16 cellular contexts compared by ENCODE assay signal in genomic region chr14:34824256-34824655, GRCh38. TPM values are rescaled to one million over a fixed set of nuclear protein-coding genes. Genes with fewer than 3 reads are reported as not detected.
DNase-seq lines count a peak whose midpoint lies in the region; ATAC-seq and TF ChIP-seq lines count a peak whose summit lies in the region.
"Had no signal": no experiment of that assay in that cellular context is flagged by ENCODE, and none has a peak within 500 bp of the region (broad histone marks: within the 10 kb centered on the region; RNA-seq: fewer than 3 reads in every experiment).

No MANE protein-coding gene starts in this region.

- POLR2A ChIA-PET in activated CD4-positive, alpha-beta T cell treated with anti-CD3 and anti-CD28 coated beads for 36 hours (lab: Charles Lee) = no interaction called here
- POLR2A ChIA-PET in HEK293T (lab: Yijun Ruan, JAX) = interaction anchor here (0.6 kb wide), 1 partner anchor 19 kb away, joined by 3 read pairs; no protein-coding TSS in a partner anchor

- CTCF ChIA-PET in activated CD4-positive, alpha-beta T cell treated with anti-CD3 and anti-CD28 coated beads for 36 hours (lab: Charles Lee) = interaction anchor here (1.0 kb wide), 2 partner anchors 8 to 39 kb away, joined by 3 read pairs; no protein-coding TSS in a partner anchor
- CTCF ChIA-PET in HEK293T (lab: Yijun Ruan, JAX) = no interaction called here

- intact Hi-C loops in activated CD4-positive, alpha-beta T cell treated with anti-CD3 and anti-CD28 coated beads for 36 hours (cut with DNase I, micrococcal nuclease) = no loop called here
- intact Hi-C loops in activated CD4-positive, alpha-beta T cell treated with anti-CD3 and anti-CD28 coated beads, Interleukin-2, amount 10 ng/mL, durations not matched to agents 24 days and 14 days (cut with micrococcal nuclease) = no loop called here

- ATAC-seq in activated CD4-positive, alpha-beta T cell treated with anti-CD3 and anti-CD28 coated beads for 36 hours = no peak
- ATAC-seq in central memory CD8-positive, alpha-beta T cell (replicated peaks; ENCODE audit: extremely low read depth, poor library complexity, severe bottlenecking) = no peak
- ATAC-seq in natural killer cell treated with Interleukin-12 subunit alpha and Interleukin-12 subunit beta and Interleukin-15 and Interleukin-18, amount 100 ng/mL, for 72 hours = no peak

- no peak overlapping the region for H3K4me3 Mint-ChIP-seq in activated CD4-positive, alpha-beta T cell treated with anti-CD3 and anti-CD28 coated beads for 36 hours
- H3K4me3 Mint-ChIP-seq in activated CD4-positive, alpha-beta T cell treated with anti-CD3 and anti-CD28 coated beads, Interleukin-2, amount 10 ng/mL, durations not matched to agents 24 days and 14 days = no peak overlapping the region
- no peak overlapping the region for H3K4me3 Mint-ChIP-seq in central memory CD8-positive, alpha-beta T cell
- H3K4me3 Mint-ChIP-seq in natural killer cell treated with Interleukin-12 subunit alpha and Interleukin-12 subunit beta and Interleukin-15 and Interleukin-18, amount 100 ng/mL, for 72 hours = no peak overlapping the region

- no peak for DNase-seq in activated CD4-positive, alpha-beta T cell treated with anti-CD3 and anti-CD28 coated beads for 36 hours
- DNase-seq in activated CD4-positive, alpha-beta T cell treated with anti-CD3 and anti-CD28 coated beads, Interleukin-2, amount 10 ng/mL, durations not matched to agents 24 days and 14 days = no peak
- DNase-seq in HEK293T (ENCODE audit: extremely low spot score) = no peak
- DNase-seq in central memory CD8-positive, alpha-beta T cell (ENCODE audit: low spot score in 2 of 2) = no peak
- no peak for DNase-seq in natural killer cell treated with Interleukin-12 subunit alpha and Interleukin-12 subunit beta and Interleukin-15 and Interleukin-18, amount 100 ng/mL, for 72 hours (ENCODE audit: low spot score)
- DNase-seq in SHP77 (lab: John Stamatoyannopoulos, UW) = no peak
- DNase-seq in SHP77 treated with DMSO at 0.1 percent for 48 hours (lab: John Stamatoyannopoulos, UW) = no peak
- no peak for DNase-seq in NCI-H2171 treated with DMSO at 0.1 percent for 48 hours (lab: John Stamatoyannopoulos, UW)
- DNase-seq: DMS79 treated with DMSO at 0.1 percent for 48 hours, IMR-90, Kasumi-1, MM.1S, NCI-H1105, NCI-H1694 treated with DMSO at 0.1 percent for 48 hours, NCI-H2107, NCI-H446 had no signal

- no peaks in the 10 kb centered on the region for H3K9me3 Mint-ChIP-seq in activated CD4-positive, alpha-beta T cell treated with anti-CD3 and anti-CD28 coated beads for 36 hours (ENCODE audit: low read depth)
- peaks cover 3% of the 10 kb centered on the region for H3K9me3 Mint-ChIP-seq in activated CD4-positive, alpha-beta T cell treated with anti-CD3 and anti-CD28 coated beads, Interleukin-2, amount 10 ng/mL, durations not matched to agents 24 days and 14 days
- no peaks in the 10 kb centered on the region for H3K9me3 Mint-ChIP-seq in central memory CD8-positive, alpha-beta T cell
- H3K9me3 Mint-ChIP-seq in natural killer cell treated with Interleukin-12 subunit alpha and Interleukin-12 subunit beta and Interleukin-15 and Interleukin-18, amount 100 ng/mL, for 72 hours = no peaks in the 10 kb centered on the region

- peak overlapping the region; percentile 38 for H3K27ac Mint-ChIP-seq in activated CD4-positive, alpha-beta T cell treated with anti-CD3 and anti-CD28 coated beads for 36 hours
- H3K27ac Mint-ChIP-seq in activated CD4-positive, alpha-beta T cell treated with anti-CD3 and anti-CD28 coated beads, Interleukin-2, amount 10 ng/mL, durations not matched to agents 24 days and 14 days = no peak overlapping the region
- H3K27ac Mint-ChIP-seq in central memory CD8-positive, alpha-beta T cell (ENCODE audit: low read depth) = peak overlapping the region; percentile 6
- peak overlapping the region; percentile 1 to 36 for H3K27ac Mint-ChIP-seq in natural killer cell treated with Interleukin-12 subunit alpha and Interleukin-12 subunit beta and Interleukin-15 and Interleukin-18, amount 100 ng/mL, for 72 hours

- no peaks in the 10 kb centered on the region for H3K27me3 Mint-ChIP-seq in activated CD4-positive, alpha-beta T cell treated with anti-CD3 and anti-CD28 coated beads for 36 hours
- no peaks in the 10 kb centered on the region for H3K27me3 Mint-ChIP-seq in activated CD4-positive, alpha-beta T cell treated with anti-CD3 and anti-CD28 coated beads, Interleukin-2, amount 10 ng/mL, durations not matched to agents 24 days and 14 days
- H3K27me3 Mint-ChIP-seq in central memory CD8-positive, alpha-beta T cell = no peaks in the 10 kb centered on the region
- H3K27me3 Mint-ChIP-seq in natural killer cell treated with Interleukin-12 subunit alpha and Interleukin-12 subunit beta and Interleukin-15 and Interleukin-18, amount 100 ng/mL, for 72 hours = no peaks in the 10 kb centered on the region

- H3K36me3 Mint-ChIP-seq in activated CD4-positive, alpha-beta T cell treated with anti-CD3 and anti-CD28 coated beads for 36 hours (ENCODE audit: low read depth) = peaks cover 54% of the 10 kb centered on the region
- H3K36me3 Mint-ChIP-seq in activated CD4-positive, alpha-beta T cell treated with anti-CD3 and anti-CD28 coated beads, Interleukin-2, amount 10 ng/mL, durations not matched to agents 24 days and 14 days (ENCODE audit: low read depth) = peaks cover 59% of the 10 kb centered on the region
- H3K36me3 Mint-ChIP-seq in central memory CD8-positive, alpha-beta T cell (ENCODE audit: insufficient read depth) = peaks cover 49% of the 10 kb centered on the region
- peaks cover 24% of the 10 kb centered on the region for H3K36me3 Mint-ChIP-seq in natural killer cell treated with Interleukin-12 subunit alpha and Interleukin-12 subunit beta and Interleukin-15 and Interleukin-18, amount 100 ng/mL, for 72 hours

- peaks cover 17% of the 10 kb centered on the region for H3K4me1 Mint-ChIP-seq in activated CD4-positive, alpha-beta T cell treated with anti-CD3 and anti-CD28 coated beads for 36 hours
- H3K4me1 Mint-ChIP-seq in activated CD4-positive, alpha-beta T cell treated with anti-CD3 and anti-CD28 coated beads, Interleukin-2, amount 10 ng/mL, durations not matched to agents 24 days and 14 days = peaks cover 19% of the 10 kb centered on the region
- H3K4me1 Mint-ChIP-seq in central memory CD8-positive, alpha-beta T cell = peaks cover 31% of the 10 kb centered on the region
- peaks cover 21 to 22% of the 10 kb centered on the region in 2 donors for H3K4me1 Mint-ChIP-seq in natural killer cell treated with Interleukin-12 subunit alpha and Interleukin-12 subunit beta and Interleukin-15 and Interleukin-18, amount 100 ng/mL, for 72 hours (ENCODE audit: low read depth in 2 of 2)

TF ChIP-seq in HEK293T, 16 proteins besides CTCF, POLR2A, EP300 and RAD21:
- TF ChIP-seq ZNF384 (IDR thresholded peaks at IDR 0.05) (peak; percentile 66), FOXM1 (IDR thresholded peaks at IDR 0.05; ENCODE audit: borderline replicate concordance) (no peak)

RNA-seq across cellular contexts. Expression of gene BAZ1A, which starts 50.9 kb away (rescaled TPM):
- total RNA-seq in activated CD4-positive, alpha-beta T cell treated with anti-CD3 and anti-CD28 coated beads for 36 hours = 10 to 100 TPM; 53.9 to 75.2 TPM
- total RNA-seq in activated CD4-positive, alpha-beta T cell treated with anti-CD3 and anti-CD28 coated beads, Interleukin-2, amount 10 ng/mL, durations not matched to agents 24 days and 14 days = 89.7 TPM in 2 replicates
- total RNA-seq in natural killer cell treated with Interleukin-12 subunit alpha and Interleukin-12 subunit beta and Interleukin-15 and Interleukin-18, amount 100 ng/mL, for 72 hours = 10 to 100 TPM; 88.3 to 93.6 TPM
